ENCODE assay signal across 1 cellular context in genomic region chr6:28104392-28105250, GRCh38.
TF ChIP-seq lines count a peak whose summit lies in the region.

No MANE protein-coding gene starts in this region.

TF ChIP-seq in HepG2, 621 proteins besides CTCF, POLR2A, EP300 and RAD21 (continued from another document and continues in another):
- TF ChIP-seq ZNF609 (CRISPR knock-in tag; IDR thresholded peaks at IDR 0.05; ENCODE audit: borderline replicate concordance), result no peak
- TF ChIP-seq KIAA2018 (CRISPR knock-in tag; IDR thresholded peaks at IDR 0.05; ENCODE audit: borderline replicate concordance), result peak; percentile 83; the same call in 1 of the 2 replicates
- peak; percentile 72 for TF ChIP-seq PATZ1 (CRISPR knock-in tag; IDR thresholded peaks at IDR 0.05)
- TF ChIP-seq YEATS2 (CRISPR knock-in tag; IDR thresholded peaks at IDR 0.05; ENCODE audit: borderline replicate concordance), result peak; percentile 91
- TF ChIP-seq ZBTB43 (CRISPR knock-in tag; conservative IDR thresholded peaks at IDR 0.05), result peak; percentile 74
- 0 out of 2 replicates have a peak, but pooled peaks have one; percentile 23 for TF ChIP-seq PRDM10 (CRISPR knock-in tag; IDR thresholded peaks at IDR 0.05; ENCODE audit: low read depth)
- TF ChIP-seq ZNF33B (CRISPR knock-in tag; IDR thresholded peaks at IDR 0.05), result peak; percentile 91
- no peak for TF ChIP-seq HNF1A (IDR thresholded peaks at IDR 0.05; ENCODE audit: low read depth)
- TF ChIP-seq HNF1A (CRISPR knock-in tag; IDR thresholded peaks at IDR 0.05; ENCODE audit: borderline replicate concordance), result peak; percentile 70
- TF ChIP-seq, protein P1, sequence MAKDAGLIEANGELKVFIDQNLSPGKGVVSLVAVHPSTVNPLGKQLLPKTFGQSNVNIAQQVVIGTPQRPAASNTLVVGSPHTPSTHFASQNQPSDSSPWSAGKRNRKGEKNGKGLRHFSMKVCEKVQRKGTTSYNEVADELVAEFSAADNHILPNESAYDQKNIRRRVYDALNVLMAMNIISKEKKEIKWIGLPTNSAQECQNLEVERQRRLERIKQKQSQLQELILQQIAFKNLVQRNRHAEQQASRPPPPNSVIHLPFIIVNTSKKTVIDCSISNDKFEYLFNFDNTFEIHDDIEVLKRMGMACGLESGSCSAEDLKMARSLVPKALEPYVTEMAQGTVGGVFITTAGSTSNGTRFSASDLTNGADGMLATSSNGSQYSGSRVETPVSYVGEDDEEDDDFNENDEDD (CRISPR knock-in tag; IDR thresholded peaks at IDR 0.05; ENCODE audit: borderline replicate concordance), result no peak
- no peak for TF ChIP-seq CCAR2 (optimal IDR thresholded peaks at IDR 0.05; ENCODE audit: low read depth, low read length)
- TF ChIP-seq, protein P2, sequence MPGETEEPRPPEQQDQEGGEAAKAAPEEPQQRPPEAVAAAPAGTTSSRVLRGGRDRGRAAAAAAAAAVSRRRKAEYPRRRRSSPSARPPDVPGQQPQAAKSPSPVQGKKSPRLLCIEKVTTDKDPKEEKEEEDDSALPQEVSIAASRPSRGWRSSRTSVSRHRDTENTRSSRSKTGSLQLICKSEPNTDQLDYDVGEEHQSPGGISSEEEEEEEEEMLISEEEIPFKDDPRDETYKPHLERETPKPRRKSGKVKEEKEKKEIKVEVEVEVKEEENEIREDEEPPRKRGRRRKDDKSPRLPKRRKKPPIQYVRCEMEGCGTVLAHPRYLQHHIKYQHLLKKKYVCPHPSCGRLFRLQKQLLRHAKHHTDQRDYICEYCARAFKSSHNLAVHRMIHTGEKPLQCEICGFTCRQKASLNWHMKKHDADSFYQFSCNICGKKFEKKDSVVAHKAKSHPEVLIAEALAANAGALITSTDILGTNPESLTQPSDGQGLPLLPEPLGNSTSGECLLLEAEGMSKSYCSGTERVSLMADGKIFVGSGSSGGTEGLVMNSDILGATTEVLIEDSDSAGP (CRISPR knock-in tag; IDR thresholded peaks at IDR 0.05; ENCODE audit: borderline replicate concordance), result peak; percentile 96
- TF ChIP-seq HNRNPLL (IDR thresholded peaks at IDR 0.05; ENCODE audit: low read depth, low read length, poor library complexity, severe bottlenecking), result peak; percentile 86
- TF ChIP-seq KLF12 (CRISPR knock-in tag; IDR thresholded peaks at IDR 0.05; ENCODE audit: borderline replicate concordance), result peak; percentile 91
- no peak; the same call in 1 of the 2 replicates for TF ChIP-seq HOXA5 (CRISPR knock-in tag; IDR thresholded peaks at IDR 0.05)
- TF ChIP-seq ZNF749 (CRISPR knock-in tag; IDR thresholded peaks at IDR 0.05; ENCODE audit: borderline replicate concordance), result no peak
- peak; percentile 84 for TF ChIP-seq FOXC1 (CRISPR knock-in tag; IDR thresholded peaks at IDR 0.05; ENCODE audit: borderline replicate concordance)
- 0 out of 2 replicates have a peak, but pooled peaks have one; percentile 29 for TF ChIP-seq ZNF790 (CRISPR knock-in tag; IDR thresholded peaks at IDR 0.05; ENCODE audit: borderline replicate concordance)
